4 cellular contexts compared by ENCODE assay signal in genomic region chr4:16411691-16412090, GRCh38.
"Had no signal": no experiment of that assay in that cellular context is flagged by ENCODE, and none has a peak within 500 bp of the region (broad histone marks: within the 10 kb centered on the region; RNA-seq: fewer than 3 reads in every experiment).

No MANE protein-coding gene starts in this region.

- H3K4me3 Mint-ChIP-seq: IgD-negative memory B cell had no signal

- H3K4me3 ChIP-seq: K562 had no signal

- H3K27ac ChIP-seq: HL-60 had no signal

- DNase-seq: IMR-90 had no signal

- H3K27ac Mint-ChIP-seq: IgD-negative memory B cell had no signal

- H3K36me3 Mint-ChIP-seq: IgD-negative memory B cell had no signal
